Comparison of ENCODE assay signal across 14 cellular contexts in the genomic region with DNA sequence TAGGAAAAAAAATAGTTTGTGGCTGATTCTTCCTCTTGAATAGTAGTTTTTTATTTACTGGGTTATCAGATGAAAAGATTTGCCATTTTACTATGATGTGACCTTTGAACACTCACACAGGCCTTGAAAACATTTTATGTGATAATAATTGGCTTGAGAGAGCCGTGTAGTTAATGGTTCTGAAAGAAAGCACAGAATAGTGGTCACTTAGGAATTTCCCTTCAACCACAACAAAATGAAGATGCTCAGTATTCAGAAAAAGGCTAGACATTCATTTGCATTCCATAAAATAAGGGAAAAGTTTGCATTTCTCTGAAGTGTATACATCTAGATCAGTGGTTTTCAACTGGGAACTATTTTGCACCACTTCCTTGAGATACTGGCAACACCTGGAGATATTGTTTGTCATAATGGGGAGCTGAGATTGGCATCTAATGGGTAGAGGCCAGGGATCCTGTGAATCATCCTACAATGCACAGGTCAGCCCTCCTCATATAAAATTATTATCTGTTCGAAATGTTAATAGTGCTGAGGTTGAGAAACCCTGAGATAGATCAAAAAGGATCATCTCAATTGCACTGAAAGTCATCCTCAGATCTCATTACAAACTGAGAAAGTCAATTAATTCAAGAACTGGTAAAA.
DNase-seq lines count a peak whose midpoint lies in the region; ATAC-seq and TF ChIP-seq lines count a peak whose summit lies in the region.
"Had no signal": no experiment of that assay in that cellular context is flagged by ENCODE, and none has a peak within 500 bp of the region (broad histone marks: within the 10 kb centered on the region; RNA-seq: fewer than 3 reads in every experiment).

No MANE protein-coding gene starts in this region.

- H3K27me3 ChIP-seq in HUES6 (ENCODE audit: control insufficient read depth, insufficient read depth, low read length): no peaks in the 10 kb centered on the region
- H3K27me3 ChIP-seq: BLaER1 treated with 17β-estradiol and CSF1 and Interleukin-3, amounts not matched to agents 10 nM and 100 nM; cardiac muscle cell had no signal

- H3K4me1 Mint-ChIP-seq in WTC11: no peaks in the 10 kb centered on the region
- no peaks in the 10 kb centered on the region for H3K4me1 Mint-ChIP-seq in CD14-positive monocyte
- H3K4me1 Mint-ChIP-seq: activated CD4-positive, alpha-beta memory T cell treated with anti-CD3 and anti-CD28 coated beads, Interleukin-2, amount 10 ng/mL, durations not matched to agents 7 days and 5 days had no signal

- no peak overlapping the region for H3K9ac ChIP-seq in HUES6 (ENCODE audit: low read length)
- H3K9ac ChIP-seq: BLaER1 treated with 17β-estradiol and CSF1 and Interleukin-3, amounts not matched to agents 10 nM and 100 nM had no signal

- CTCF ChIA-PET in WTC11 (lab: Charles Lee): no interaction called here

- intact Hi-C loops in CD14-positive monocyte (cut with micrococcal nuclease): no loop called here

- ATAC-seq in GM18870 (IDR thresholded peaks at IDR 0.05; ENCODE audit: unreplicated experiment) (peak; percentile 93), GM21526 (IDR thresholded peaks at IDR 0.05; ENCODE audit: low FRiP score, unreplicated experiment) (peak; percentile 77), HG03039 (IDR thresholded peaks at IDR 0.05; ENCODE audit: unreplicated experiment) (peak; percentile 69), WTC11 (no peak)

- H3K36me3 Mint-ChIP-seq in WTC11: no peaks in the 10 kb centered on the region
- no peaks in the 10 kb centered on the region for H3K36me3 Mint-ChIP-seq in CD14-positive monocyte

- no peak overlapping the region for H3K4me3 ChIP-seq in HUES6 (ENCODE audit: low read depth, low read length)
- H3K4me3 ChIP-seq: BLaER1 treated with 17β-estradiol and CSF1 and Interleukin-3, amounts not matched to agents 10 nM and 100 nM; cardiac muscle cell had no signal

- H3K4me3 Mint-ChIP-seq in WTC11 (no peak overlapping the region), CD14-positive monocyte (no peak overlapping the region)
- H3K4me3 Mint-ChIP-seq: activated CD4-positive, alpha-beta memory T cell treated with anti-CD3 and anti-CD28 coated beads, Interleukin-2, amount 10 ng/mL, durations not matched to agents 7 days and 5 days had no signal

- H3K9me3 Mint-ChIP-seq in WTC11 (peaks cover 7% of the 10 kb centered on the region; the same call in 1 of the 2 replicates), CD14-positive monocyte (peaks cover 0 to 7% (median 1%) of the 10 kb centered on the region in 7 donors)
- H3K9me3 Mint-ChIP-seq: activated CD4-positive, alpha-beta memory T cell treated with anti-CD3 and anti-CD28 coated beads, Interleukin-2, amount 10 ng/mL, durations not matched to agents 7 days and 5 days had no signal

- no peak overlapping the region for H3K27ac Mint-ChIP-seq in WTC11
- no peak overlapping the region for H3K27ac Mint-ChIP-seq in CD14-positive monocyte
- H3K27ac Mint-ChIP-seq: activated CD4-positive, alpha-beta memory T cell treated with anti-CD3 and anti-CD28 coated beads, Interleukin-2, amount 10 ng/mL, durations not matched to agents 7 days and 5 days had no signal

- POLR2A ChIA-PET in WTC11 (lab: Charles Lee): no interaction called here

- H3K27me3 Mint-ChIP-seq in WTC11 (ENCODE audit: low read depth) (no peaks in the 10 kb centered on the region; the same call in 1 of the 2 replicates), CD14-positive monocyte (ENCODE audit: low read depth in 3 of 3) (no peaks in the 10 kb centered on the region)
- H3K27me3 Mint-ChIP-seq: activated CD4-positive, alpha-beta memory T cell treated with anti-CD3 and anti-CD28 coated beads, Interleukin-2, amount 10 ng/mL, durations not matched to agents 7 days and 5 days had no signal

- H3K36me3 ChIP-seq in HUES6 (ENCODE audit: control insufficient read depth, insufficient read depth, low read length): no peaks in the 10 kb centered on the region
- H3K36me3 ChIP-seq: BLaER1 treated with 17β-estradiol and CSF1 and Interleukin-3, amounts not matched to agents 10 nM and 100 nM; cardiac muscle cell had no signal

- H3K4me1 ChIP-seq in HUES6 (ENCODE audit: control insufficient read depth, insufficient read depth, low read length): no peaks in the 10 kb centered on the region
- H3K4me1 ChIP-seq: BLaER1 treated with 17β-estradiol and CSF1 and Interleukin-3, amounts not matched to agents 10 nM and 100 nM had no signal

- no peak for DNase-seq in WTC11 (ENCODE audit: low spot score)
- no peak for DNase-seq in CD14-positive monocyte (ENCODE audit: low spot score)
- no peak for DNase-seq in activated CD4-positive, alpha-beta T cell treated with anti-CD3 and anti-CD28 coated beads for 4 hours
- DNase-seq in amygdala (lab: John Stamatoyannopoulos, UW): no peak
- DNase-seq: activated CD4-positive, alpha-beta memory T cell treated with anti-CD3 and anti-CD28 coated beads, Interleukin-2, amount 10 ng/mL, durations not matched to agents 7 days and 5 days; DND-41; kidney glomerular epithelial cell; NCI-H2227 treated with DMSO at 0.1 percent for 48 hours had no signal

- peak overlapping the region; percentile 41; the same call in 1 of the 2 replicates for H3K27ac ChIP-seq in HUES6 (ENCODE audit: low read depth, low read length)
- H3K27ac ChIP-seq: BLaER1 treated with 17β-estradiol and CSF1 and Interleukin-3, amounts not matched to agents 10 nM and 100 nM; cardiac muscle cell had no signal

- no peaks in the 10 kb centered on the region for H3K9me3 ChIP-seq in HUES6 (ENCODE audit: control insufficient read depth, insufficient read depth, low read depth, low read length)
- H3K9me3 ChIP-seq: BLaER1 treated with 17β-estradiol and CSF1 and Interleukin-3, amounts not matched to agents 10 nM and 100 nM had no signal

- TF ChIP-seq CTCF in WTC11 (IDR thresholded peaks at IDR 0.05) (no peak), CD14-positive monocyte (IDR thresholded peaks at IDR 0.05) (no peak)

TF ChIP-seq in WTC11, 78 proteins besides CTCF, POLR2A, EP300 and RAD21:
- TF ChIP-seq ZNF281 (CRISPR knock-in tag; IDR thresholded peaks at IDR 0.05): no peak
